Comparison of ENCODE assay signal across 20 cellular contexts in the genomic region with DNA sequence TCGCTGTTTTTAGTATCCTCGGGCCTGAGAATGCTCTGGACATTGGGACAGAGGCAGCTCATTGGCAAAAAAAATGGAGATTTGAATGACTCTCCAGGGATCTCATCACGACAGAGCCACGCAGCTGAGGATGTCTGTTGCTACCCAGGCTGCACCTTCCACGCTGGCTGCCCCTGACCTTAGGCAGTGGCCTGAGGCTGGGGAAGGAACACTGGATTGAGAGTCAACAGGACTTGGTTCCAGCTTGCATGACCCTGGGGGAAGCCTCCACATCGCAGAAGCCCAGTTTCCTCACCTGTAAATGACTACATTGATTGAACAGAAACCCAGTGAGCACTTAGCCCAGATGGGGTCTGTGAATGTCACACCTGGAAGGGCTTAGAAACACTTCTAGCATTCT. TPM values are rescaled to one million over a fixed set of nuclear protein-coding genes. Genes with fewer than 3 reads are reported as not detected.
DNase-seq lines count a peak whose midpoint lies in the region; ATAC-seq, FAIRE-seq and TF ChIP-seq lines count a peak whose summit lies in the region.
"Had no signal": no experiment of that assay in that cellular context is flagged by ENCODE, and none has a peak within 500 bp of the region (broad histone marks: within the 10 kb centered on the region; RNA-seq: fewer than 3 reads in every experiment).

No MANE protein-coding gene starts in this region.

- peak overlapping the region; percentile 9 for H3K27ac ChIP-seq in HUES48 (ENCODE audit: low read depth, low read length)
- no peak overlapping the region for H3K27ac ChIP-seq in K562 (ENCODE audit: extremely low read depth, low read depth, low read length)
- peak overlapping the region; percentile 12 for H3K27ac ChIP-seq in thymus (ENCODE audit: low read depth)
- H3K27ac ChIP-seq: BLaER1 treated with 17β-estradiol and CSF1 and Interleukin-3, amounts not matched to agents 10 nM and 100 nM; HL-60 had no signal

- H3K4me2 ChIP-seq in K562 (ENCODE audit: insufficient read depth, low read length): peak overlapping the region; percentile 66

- H3K27me3 ChIP-seq in HUES48 (ENCODE audit: control insufficient read depth, insufficient read depth, low read length): no peaks in the 10 kb centered on the region
- H3K27me3 ChIP-seq in K562 (ENCODE audit: control insufficient read depth in 2 of 2, insufficient read depth in 2 of 2, low read length in 2 of 2): 0 out of 5 replicates have a peak, but pooled peaks cover 0 to 3% of the 10 kb centered on the region in 2 experiments
- H3K27me3 ChIP-seq in thymus (ENCODE audit: control insufficient read depth, insufficient read depth): no peaks in the 10 kb centered on the region
- H3K27me3 ChIP-seq: BLaER1 treated with 17β-estradiol and CSF1 and Interleukin-3, amounts not matched to agents 10 nM and 100 nM had no signal

- no peak for TF ChIP-seq EP300 in K562 (IDR thresholded peaks at IDR 0.05; ENCODE audit: low read length)

- H3K4me1 ChIP-seq in HUES48 (ENCODE audit: control insufficient read depth, insufficient read depth, low read length) (peaks cover 10% of the 10 kb centered on the region), K562 (replicated peaks in 1 of 2; ENCODE audit: control insufficient read depth in 2 of 2, insufficient read depth in 2 of 2, low read length in 2 of 2) (peaks cover 19 to 21% of the 10 kb centered on the region in 2 experiments), thymus (ENCODE audit: control insufficient read depth, insufficient read depth, low read length) (no peaks in the 10 kb centered on the region)

- H3K9me1 ChIP-seq in K562 (ENCODE audit: control insufficient read depth, insufficient read depth, low read length): no peaks in the 10 kb centered on the region

- H3K9me3 ChIP-seq in HUES48 (ENCODE audit: control insufficient read depth, insufficient read depth, low read length): no peaks in the 10 kb centered on the region
- no peaks in the 10 kb centered on the region for H3K9me3 ChIP-seq in K562 (replicated peaks; ENCODE audit: control insufficient read depth, insufficient read depth, low read depth, low read length)
- H3K9me3 ChIP-seq in thymus (ENCODE audit: control insufficient read depth): no peaks in the 10 kb centered on the region
- H3K9me3 ChIP-seq: BLaER1 treated with 17β-estradiol and CSF1 and Interleukin-3, amounts not matched to agents 10 nM and 100 nM had no signal

- DNase-seq in K562 (ENCODE audit: extremely low read depth in 1 of 4, low spot score in 3 of 4) (no peak), mesenteric fat pad (ENCODE audit: low spot score) (peak; percentile 53), superior temporal gyrus (ENCODE audit: extremely low spot score) (no peak)
- DNase-seq: CD8-positive, alpha-beta T cell; EL; HFFc6; NCI-H146; NCI-H2081 had no signal

- peak; percentile 77 for FAIRE-seq in K562 (lab: Jason Lieb, UNC)
- FAIRE-seq: GM12892, GM18507 had no signal

- intact Hi-C loops in K562 (cut with micrococcal nuclease): loop anchor here (5.0 kb wide), 3 partner anchors 46 to 286 kb away; a partner anchor contains a TSS

- H3K4me3 ChIP-seq in HUES48 (ENCODE audit: low read depth, low read length) (no peak overlapping the region), K562 (no peak overlapping the region), thymus (ENCODE audit: low read length) (no peak overlapping the region)
- H3K4me3 ChIP-seq: BLaER1 treated with 17β-estradiol and CSF1 and Interleukin-3, amounts not matched to agents 10 nM and 100 nM had no signal

- TF ChIP-seq CTCF in K562 (IDR thresholded peaks at IDR 0.05 in 2 of 3, conservative IDR thresholded peaks at IDR 0.05 in 1 of 3; ENCODE audit: insufficient read depth in 2 of 3, low read depth in 1 of 3, low read length in 3 of 3): no peak

- 59% methylated on average over 6 of the region's 6 CpGs for WGBS in K562 (ENCODE audit: insufficient coverage, low coverage, missing lambda C conversion rate)
- 94% methylated on average over 6 of the region's 6 CpGs for WGBS in thymus

- CTCF ChIA-PET in K562 (lab: Yijun Ruan, JAX; ENCODE audit: low intra/inter-chr PET ratio): interaction anchor here (0.6 to 2.4 kb wide), 4 partner anchors 130 to 341 kb away, joined by 3 to 14 read pairs (median 3); no protein-coding TSS in a partner anchor

- BruUV-seq in K562 (replicated peaks; lab: Mats Ljungman, UMichigan): no TSS peak

- TF ChIP-seq RAD21 in K562 (CRISPR knock-in tag; conservative IDR thresholded peaks at IDR 0.05 in 1 of 2, IDR thresholded peaks at IDR 0.05 in 1 of 2): no peak

- no peak overlapping the region for H3K9ac ChIP-seq in HUES48 (ENCODE audit: low read depth, low read length)
- H3K9ac ChIP-seq in K562 (ENCODE audit: insufficient read depth in 1 of 2, low read depth in 2 of 2, low read length in 2 of 2): 0 out of 4 replicates have a peak overlapping the region, but pooled peaks of 1 of the 2 experiments have one; percentile 25

- no peaks in the 10 kb centered on the region for H3K79me2 ChIP-seq in K562 (ENCODE audit: control insufficient read depth, insufficient read depth, low read length)

- H3K36me3 ChIP-seq in HUES48 (ENCODE audit: control insufficient read depth, insufficient read depth, low read length) (no peaks in the 10 kb centered on the region), K562 (ENCODE audit: control insufficient read depth, insufficient read depth, low read length) (no peaks in the 10 kb centered on the region), thymus (ENCODE audit: control insufficient read depth, insufficient read depth) (no peaks in the 10 kb centered on the region)
- H3K36me3 ChIP-seq: BLaER1 treated with 17β-estradiol and CSF1 and Interleukin-3, amounts not matched to agents 10 nM and 100 nM had no signal

- POLR2A ChIA-PET in K562 (lab: Yijun Ruan, JAX): interaction anchor here (0.6 kb wide), 2 partner anchors 128 to 161 kb away, joined by 3 read pairs; no protein-coding TSS in a partner anchor

- no peak for TF ChIP-seq POLR2A in K562 (conservative IDR thresholded peaks at IDR 0.05)

- in situ Hi-C loops in K562 (cut with MboI): no loop called here

- ATAC-seq in K562 (no peak), HG03432 (IDR thresholded peaks at IDR 0.05; ENCODE audit: unreplicated experiment) (no peak), GM21528 (IDR thresholded peaks at IDR 0.05; ENCODE audit: low FRiP score, unreplicated experiment) (no peak)
- ATAC-seq: CD8-positive, alpha-beta T cell; Panc1 had no signal

- H4K20me1 ChIP-seq in K562 (replicated peaks; ENCODE audit: control insufficient read depth, insufficient read depth, low read length): no peaks in the 10 kb centered on the region
- H4K20me1 ChIP-seq: BLaER1 treated with 17β-estradiol and CSF1 and Interleukin-3, amounts not matched to agents 10 nM and 100 nM had no signal

- peak overlapping the region; percentile 84 for H2AFZ ChIP-seq in K562 (ENCODE audit: low read depth, low read length)

RNA-seq across cellular contexts. Expression of a gene that starts 8.7 kb away (rescaled TPM):
- 9.2 and 9.5 TPM in 2 replicates for total RNA-seq in K562 (2011; cell fraction: chromatin; rRNA removed; ENCODE audit: low replicate concordance)
- 5.3 and 7.0 TPM in 2 replicates for total RNA-seq in K562 (2011; cell fraction: nucleolus; rRNA removed)
- total RNA-seq in K562 (2011; cell fraction: nucleoplasm; rRNA removed): 7.6 and 8.9 TPM in 2 replicates
- total RNA-seq in K562 (2014; rRNA removed) (2.5 and 3.3 TPM in 2 replicates), K562 (2014; rRNA removed; fragmentation: Illumina TruSeq; extraction: Trizol) (3.1 and 3.7 TPM in 2 replicates), K562 (2015; rRNA removed; fragmentation: Illumina TruSeq; extraction: Trizol) (0.83 TPM in 2 replicates), K562 (2021) (2.6 and 3.3 TPM in 2 replicates), mesenteric fat pad (not detected)
- polyA plus RNA-seq in K562 (2011; rRNA removed) (1.2 and 2.0 TPM in 2 replicates), K562 (2014; fragmentation: Illumina TruSeq; extraction: Trizol) (4.8 and 6.4 TPM in 2 replicates), K562 (2014; fragmentation: Nextera tagmentation; extraction: Ambion mirVana) (under 1 TPM; 0.36 to 0.75 TPM), K562 (2014; rRNA removed) (4.6 and 5.0 TPM in 2 replicates), thymus (1.1 TPM)
- 1.9 and 4.0 TPM in 2 replicates for polyA plus RNA-seq in K562 (2011; cell fraction: cytosol; rRNA removed)
- 3.7 and 12.6 TPM in 2 replicates for polyA plus RNA-seq in K562 (2011; cell fraction: nucleus; rRNA removed)
- 1.3 and 1.4 TPM in 2 replicates for polyA plus RNA-seq in K562 (2012)
- 0.72 and 3.4 TPM in 2 replicates for polyA minus RNA-seq in K562 (2011; rRNA and poly(A)+ RNA removed)
- 1.1 TPM in 1 of 2 replicates, not detected in the other for polyA minus RNA-seq in K562 (2011; cell fraction: cytosol; rRNA and poly(A)+ RNA removed)
- 3.0 and 5.5 TPM in 2 replicates for polyA minus RNA-seq in K562 (2011; cell fraction: nucleus; rRNA and poly(A)+ RNA removed)
- total RNA-seq: HFFc6 had no signal

RNA-seq across cellular contexts. Expression of a gene that starts 21.3 kb away (rescaled TPM):
- 0.12 and 0.23 TPM in 2 replicates for total RNA-seq in K562 (2011; cell fraction: chromatin; rRNA removed; ENCODE audit: low replicate concordance)
- total RNA-seq in K562 (2011; cell fraction: nucleolus; rRNA removed): 0.33 TPM in 1 of 2 replicates, not detected in the other
- total RNA-seq in K562 (2011; cell fraction: nucleoplasm; rRNA removed): 0.15 TPM in 1 of 2 replicates, not detected in the other
- total RNA-seq in K562 (2014; rRNA removed) (not detected in 2 replicates), K562 (2014; rRNA removed; fragmentation: Illumina TruSeq; extraction: Trizol) (0.11 TPM in 1 of 2 replicates, not detected in the other), K562 (2015; rRNA removed; fragmentation: Illumina TruSeq; extraction: Trizol) (0.08 TPM in 1 of 2 replicates, not detected in the other), K562 (2021) (0.16 and 0.25 TPM in 2 replicates), mesenteric fat pad (21.4 TPM)
- polyA plus RNA-seq in K562 (2011; rRNA removed) (0.05 and 0.15 TPM in 2 replicates), K562 (2014; fragmentation: Illumina TruSeq; extraction: Trizol) (not detected in 2 replicates), K562 (2014; fragmentation: Nextera tagmentation; extraction: Ambion mirVana) (1 to 10 TPM in 1 of 2 experiments, under 1 TPM in 1; 0.56 to 1.0 TPM), K562 (2014; rRNA removed) (0.09 TPM in 1 of 2 replicates, not detected in the other), thymus (19.0 TPM)
- 0.03 TPM in 1 of 2 replicates, not detected in the other for polyA plus RNA-seq in K562 (2011; cell fraction: cytosol; rRNA removed)
- polyA plus RNA-seq in K562 (2011; cell fraction: nucleus; rRNA removed): 0.28 and 0.50 TPM in 2 replicates
- 0.33 and 0.56 TPM in 2 replicates for polyA plus RNA-seq in K562 (2012)
- polyA minus RNA-seq in K562 (2011; rRNA and poly(A)+ RNA removed): 0.21 TPM in 1 of 2 replicates, not detected in the other
- polyA minus RNA-seq in K562 (2011; cell fraction: cytosol; rRNA and poly(A)+ RNA removed): 1.1 and 3.1 TPM in 2 replicates
- 0.11 and 0.40 TPM in 2 replicates for polyA minus RNA-seq in K562 (2011; cell fraction: nucleus; rRNA and poly(A)+ RNA removed)
- total RNA-seq: H4, HT1080, LHCN-M2 had no signal

RNA-seq across cellular contexts. Expression of a gene that starts 56.3 kb away (rescaled TPM):
- total RNA-seq in K562 (2011; cell fraction: chromatin; rRNA removed; ENCODE audit: low replicate concordance): 61.2 and 107 TPM in 2 replicates
- 40.1 and 43.9 TPM in 2 replicates for total RNA-seq in K562 (2011; cell fraction: nucleolus; rRNA removed)
- total RNA-seq in K562 (2011; cell fraction: nucleoplasm; rRNA removed): 76.0 and 92.8 TPM in 2 replicates
- total RNA-seq in K562 (2014; rRNA removed) (99.3 and 118 TPM in 2 replicates), K562 (2014; rRNA removed; fragmentation: Illumina TruSeq; extraction: Trizol) (139 and 146 TPM in 2 replicates), K562 (2015; rRNA removed; fragmentation: Illumina TruSeq; extraction: Trizol) (152 and 164 TPM in 2 replicates), K562 (2021) (79.5 and 87.3 TPM in 2 replicates), mesenteric fat pad (50.9 TPM)
- polyA plus RNA-seq in K562 (2011; rRNA removed) (158 and 224 TPM in 2 replicates), K562 (2014; fragmentation: Illumina TruSeq; extraction: Trizol) (124 and 127 TPM in 2 replicates), K562 (2014; fragmentation: Nextera tagmentation; extraction: Ambion mirVana) (100 to 1,000 TPM; 352 to 389 TPM), K562 (2014; rRNA removed) (140 and 168 TPM in 2 replicates), thymus (63.9 TPM)
- polyA plus RNA-seq in K562 (2011; cell fraction: cytosol; rRNA removed): 108 and 162 TPM in 2 replicates
- 96.8 and 114 TPM in 2 replicates for polyA plus RNA-seq in K562 (2011; cell fraction: nucleus; rRNA removed)
- polyA plus RNA-seq in K562 (2012): 60.8 and 135 TPM in 2 replicates
- 124 and 180 TPM in 2 replicates for polyA minus RNA-seq in K562 (2011; rRNA and poly(A)+ RNA removed)
- polyA minus RNA-seq in K562 (2011; cell fraction: cytosol; rRNA and poly(A)+ RNA removed): 51.6 and 80.3 TPM in 2 replicates
- polyA minus RNA-seq in K562 (2011; cell fraction: nucleus; rRNA and poly(A)+ RNA removed): 30.0 and 50.1 TPM in 2 replicates

Comparison
In these comparisons a context has a peak if more than half of its experiments do, and no peak if none do; other contexts are left out.
1. RNA of a gene that starts 21.3 kb away (total RNA-seq): 21.4 TPM in mesenteric fat pad (single experiment); 0.08 to 0.33 TPM in K562; every median in the first group is over 10 times any median in the second.